ENCODE assay signal across 8 cellular contexts in the genomic region with DNA sequence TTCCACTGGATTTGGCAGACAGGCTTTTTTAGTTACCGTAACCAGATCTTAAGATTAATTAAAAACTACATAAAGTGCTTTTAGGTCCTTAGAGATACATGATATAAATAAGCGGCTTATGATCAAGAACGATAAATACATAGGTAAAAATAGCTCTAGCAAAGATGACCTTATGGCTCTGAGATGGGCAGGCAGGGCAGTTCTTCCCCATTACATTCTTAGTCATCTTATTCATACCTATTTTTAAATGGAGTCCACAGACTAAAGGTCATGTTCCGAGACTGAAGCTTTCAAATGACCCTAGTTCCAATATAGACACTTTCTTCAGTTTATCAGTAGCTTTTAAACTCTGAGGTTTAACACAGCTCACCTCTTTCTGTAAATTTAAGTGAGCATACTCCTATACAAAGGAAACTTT. TPM values are rescaled to one million over a fixed set of nuclear protein-coding genes. Genes with fewer than 3 reads are reported as not detected.
DNase-seq lines count a peak whose midpoint lies in the region; ATAC-seq and TF ChIP-seq lines count a peak whose summit lies in the region.

No MANE protein-coding gene starts in this region.

- H3K4me3 ChIP-seq in GM06990 (replicated peaks; ENCODE audit: low read depth, low read length) (peak overlapping the region; percentile 100), fibroblast of pulmonary artery (replicated peaks; ENCODE audit: low read depth, low read length) (peak overlapping the region; percentile 91), retinal pigment epithelial cell (ENCODE audit: low read length) (peak overlapping the region; percentile 92)

- peaks cover 26% of the 10 kb centered on the region for H3K36me3 ChIP-seq in GM06990 (ENCODE audit: control insufficient read depth, insufficient read depth, low read length)

- H3K27me3 ChIP-seq in GM06990 (replicated peaks; ENCODE audit: control insufficient read depth, insufficient read depth, low read length), result no peaks in the 10 kb centered on the region

- H3K27me3 Mint-ChIP-seq in T-helper 17 cell, result no peaks in the 10 kb centered on the region

- no peak for TF ChIP-seq CTCF in GM06990 (IDR thresholded peaks at IDR 0.05; ENCODE audit: insufficient read depth, low read length, poor library complexity, severe bottlenecking)
- no peak for TF ChIP-seq CTCF in fibroblast of pulmonary artery (IDR thresholded peaks at IDR 0.05; ENCODE audit: low read length, missing control alignments)
- no peak for TF ChIP-seq CTCF in retinal pigment epithelial cell (conservative IDR thresholded peaks at IDR 0.05; ENCODE audit: low read depth, low read length)

- H3K9me3 ChIP-seq in T-helper 17 cell (ENCODE audit: control insufficient read depth, low read length, poor library complexity, severe bottlenecking), result peaks cover 9% of the 10 kb centered on the region

- H3K4me1 Mint-ChIP-seq in T-helper 17 cell, result peaks cover 42% of the 10 kb centered on the region

- H3K4me3 Mint-ChIP-seq in T-helper 17 cell, result peak overlapping the region; percentile 94

- peaks cover 24% of the 10 kb centered on the region for H3K36me3 Mint-ChIP-seq in T-helper 17 cell (ENCODE audit: low read depth)

- no peak for ATAC-seq in T-helper 17 cell
- ATAC-seq in GM19023 (IDR thresholded peaks at IDR 0.05; ENCODE audit: unreplicated experiment), result no peak

- DNase-seq in GM06990 (ENCODE audit: extremely low read depth, insufficient read length) (no peak), T-helper 17 cell (no peak), fibroblast of pulmonary artery (ENCODE audit: low read depth) (no peak), retinal pigment epithelial cell (ENCODE audit: low read depth) (no peak), NCI-H187 treated with DMSO at 0.1 percent for 48 hours (lab: John Stamatoyannopoulos, UW) (no peak), cerebellar nuclear complex (lab: John Stamatoyannopoulos, UW) (no peak), D341Med (ENCODE audit: low spot score) (no peak)

- peak overlapping the region; percentile 99 for H3K27ac Mint-ChIP-seq in T-helper 17 cell

RNA-seq across cellular contexts. Expression of gene MCL1, which starts 4.3 kb away (rescaled TPM):
- 1,000 to 10,000 TPM in 1 of 2 donors, 100 to 1,000 TPM in 1; 776 to 1,091 TPM for total RNA-seq in T-helper 17 cell

RNA-seq across cellular contexts. Expression of gene ADAMTSL4, which starts 25.9 kb away (rescaled TPM):
- total RNA-seq in T-helper 17 cell, result 1 to 10 TPM in 1 of 2 donors, under 1 TPM in 1; 0.39 to 1.6 TPM

RNA-seq across cellular contexts. Expression of gene ENSA, which starts 54.3 kb away (rescaled TPM):
- total RNA-seq in T-helper 17 cell, result 100 to 1,000 TPM; 152 to 173 TPM

RNA-seq across cellular contexts. Expression of gene FALEC, which starts 59.5 kb away (rescaled TPM):
- 1 to 10 TPM in 1 of 2 donors, not detected in 1; 1.1 TPM for total RNA-seq in T-helper 17 cell
